1 cellular context compared by ENCODE assay signal in the genomic region with DNA sequence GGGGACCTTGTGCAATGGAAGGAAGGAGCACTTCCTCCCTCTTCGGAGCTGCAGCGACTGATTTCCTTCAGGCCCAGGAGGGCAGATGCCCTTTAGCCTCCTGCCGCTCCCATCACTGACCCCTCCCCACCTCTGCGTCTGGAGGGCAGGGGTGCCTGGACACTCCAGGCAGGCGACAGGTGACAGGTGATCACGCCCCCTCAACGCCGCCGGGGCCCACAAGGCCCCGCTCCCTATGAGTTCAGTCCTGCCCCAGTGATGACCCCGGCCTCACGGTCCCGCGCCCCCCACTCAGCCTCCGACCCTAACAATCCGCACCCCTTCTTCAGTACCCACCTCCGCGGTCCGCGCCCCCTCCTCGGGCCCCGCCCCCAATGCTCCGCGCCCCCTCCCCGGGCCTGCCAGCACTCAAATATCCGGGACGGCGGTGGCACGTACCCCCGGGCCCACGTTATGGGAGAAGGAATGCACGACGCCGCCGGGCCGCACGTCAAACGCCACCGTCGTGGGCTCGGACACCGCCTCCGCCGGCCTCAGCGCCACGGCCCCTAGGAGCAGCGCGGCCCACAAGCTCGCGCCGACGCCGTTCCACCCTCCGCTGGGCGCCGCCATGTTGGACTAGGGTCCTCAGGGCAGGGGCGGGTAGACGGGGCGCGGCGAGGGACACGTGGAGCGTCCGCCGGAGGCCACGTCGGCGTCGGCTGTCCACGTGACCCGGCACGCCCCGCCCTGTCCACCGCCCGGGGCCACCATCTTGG.
TF ChIP-seq lines count a peak whose summit lies in the region.

A gene (minus strand): TSS at position 620 of the 758 bp plus-strand sequence. CDS start 8 bp downstream, at position 612.

TF ChIP-seq in WTC11, 78 proteins besides CTCF, POLR2A, EP300 and RAD21 (continued from another document):
- TF ChIP-seq, protein P1, sequence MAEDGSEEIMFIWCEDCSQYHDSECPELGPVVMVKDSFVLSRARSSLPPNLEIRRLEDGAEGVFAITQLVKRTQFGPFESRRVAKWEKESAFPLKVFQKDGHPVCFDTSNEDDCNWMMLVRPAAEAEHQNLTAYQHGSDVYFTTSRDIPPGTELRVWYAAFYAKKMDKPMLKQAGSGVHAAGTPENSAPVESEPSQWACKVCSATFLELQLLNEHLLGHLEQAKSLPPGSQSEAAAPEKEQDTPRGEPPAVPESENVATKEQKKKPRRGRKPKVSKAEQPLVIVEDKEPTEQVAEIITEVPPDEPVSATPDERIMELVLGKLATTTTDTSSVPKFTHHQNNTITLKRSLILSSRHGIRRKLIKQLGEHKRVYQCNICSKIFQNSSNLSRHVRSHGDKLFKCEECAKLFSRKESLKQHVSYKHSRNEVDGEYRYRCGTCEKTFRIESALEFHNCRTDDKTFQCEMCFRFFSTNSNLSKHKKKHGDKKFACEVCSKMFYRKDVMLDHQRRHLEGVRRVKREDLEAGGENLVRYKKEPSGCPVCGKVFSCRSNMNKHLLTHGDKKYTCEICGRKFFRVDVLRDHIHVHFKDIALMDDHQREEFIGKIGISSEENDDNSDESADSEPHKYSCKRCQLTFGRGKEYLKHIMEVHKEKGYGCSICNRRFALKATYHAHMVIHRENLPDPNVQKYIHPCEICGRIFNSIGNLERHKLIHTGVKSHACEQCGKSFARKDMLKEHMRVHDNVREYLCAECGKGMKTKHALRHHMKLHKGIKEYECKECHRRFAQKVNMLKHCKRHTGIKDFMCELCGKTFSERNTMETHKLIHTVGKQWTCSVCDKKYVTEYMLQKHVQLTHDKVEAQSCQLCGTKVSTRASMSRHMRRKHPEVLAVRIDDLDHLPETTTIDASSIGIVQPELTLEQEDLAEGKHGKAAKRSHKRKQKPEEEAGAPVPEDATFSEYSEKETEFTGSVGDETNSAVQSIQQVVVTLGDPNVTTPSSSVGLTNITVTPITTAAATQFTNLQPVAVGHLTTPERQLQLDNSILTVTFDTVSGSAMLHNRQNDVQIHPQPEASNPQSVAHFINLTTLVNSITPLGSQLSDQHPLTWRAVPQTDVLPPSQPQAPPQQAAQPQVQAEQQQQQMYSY (CRISPR knock-in tag; IDR thresholded peaks at IDR 0.05), result peak; percentile 15; the same call in 1 of the 2 replicates
- TF ChIP-seq ZNF263 (CRISPR knock-in tag; IDR thresholded peaks at IDR 0.05; ENCODE audit: low read depth) (no peak), ZNF416 (CRISPR knock-in tag; IDR thresholded peaks at IDR 0.05) (no peak), FOXK1 (CRISPR knock-in tag; IDR thresholded peaks at IDR 0.05) (peak; percentile 89), HMGA2 (CRISPR knock-in tag; IDR thresholded peaks at IDR 0.05) (no peak), JAZF1 (CRISPR knock-in tag; IDR thresholded peaks at IDR 0.05) (no peak), TP53 (CRISPR knock-in tag; IDR thresholded peaks at IDR 0.05) (peak; percentile 26; the same call in 1 of the 2 replicates), OVOL2 (CRISPR knock-in tag; IDR thresholded peaks at IDR 0.05; ENCODE audit: borderline replicate concordance) (no peak), NFYB (CRISPR knock-in tag; conservative IDR thresholded peaks at IDR 0.05; ENCODE audit: low read depth) (peak; percentile 54; the same call in 1 of the 2 replicates), SP1 (CRISPR knock-in tag; conservative IDR thresholded peaks at IDR 0.05) (peak; percentile 98), TCF7 (CRISPR knock-in tag; IDR thresholded peaks at IDR 0.05; ENCODE audit: low read depth) (0 out of 2 replicates have a peak, but pooled peaks have one; percentile 69), ZNF317 (CRISPR knock-in tag; IDR thresholded peaks at IDR 0.05; ENCODE audit: borderline replicate concordance, low read depth) (no peak), NFATC4 (CRISPR knock-in tag; IDR thresholded peaks at IDR 0.05) (no peak), KAT7 (CRISPR knock-in tag; IDR thresholded peaks at IDR 0.05; ENCODE audit: borderline replicate concordance) (no peak), RELA (CRISPR knock-in tag; IDR thresholded peaks at IDR 0.05; ENCODE audit: borderline replicate concordance) (no peak), CREB1 (CRISPR knock-in tag; IDR thresholded peaks at IDR 0.05) (no peak), IRF2 (CRISPR knock-in tag; IDR thresholded peaks at IDR 0.05; ENCODE audit: borderline replicate concordance, low read depth) (no peak), NFE2L1 (CRISPR knock-in tag; IDR thresholded peaks at IDR 0.05) (peak; percentile 69; the same call in 1 of the 2 replicates), MYBL2 (CRISPR knock-in tag; IDR thresholded peaks at IDR 0.05) (peak; percentile 89), JUN (CRISPR knock-in tag; IDR thresholded peaks at IDR 0.05) (0 out of 2 replicates have a peak, but pooled peaks have one; percentile 33), ZNF219 (CRISPR knock-in tag; IDR thresholded peaks at IDR 0.05; ENCODE audit: borderline replicate concordance) (0 out of 2 replicates have a peak, but pooled peaks have one; percentile 60), TEAD1 (CRISPR knock-in tag; IDR thresholded peaks at IDR 0.05) (peak; percentile 82), ZNF396 (CRISPR knock-in tag; IDR thresholded peaks at IDR 0.05; ENCODE audit: borderline replicate concordance) (no peak)
- TF ChIP-seq, protein P2, sequence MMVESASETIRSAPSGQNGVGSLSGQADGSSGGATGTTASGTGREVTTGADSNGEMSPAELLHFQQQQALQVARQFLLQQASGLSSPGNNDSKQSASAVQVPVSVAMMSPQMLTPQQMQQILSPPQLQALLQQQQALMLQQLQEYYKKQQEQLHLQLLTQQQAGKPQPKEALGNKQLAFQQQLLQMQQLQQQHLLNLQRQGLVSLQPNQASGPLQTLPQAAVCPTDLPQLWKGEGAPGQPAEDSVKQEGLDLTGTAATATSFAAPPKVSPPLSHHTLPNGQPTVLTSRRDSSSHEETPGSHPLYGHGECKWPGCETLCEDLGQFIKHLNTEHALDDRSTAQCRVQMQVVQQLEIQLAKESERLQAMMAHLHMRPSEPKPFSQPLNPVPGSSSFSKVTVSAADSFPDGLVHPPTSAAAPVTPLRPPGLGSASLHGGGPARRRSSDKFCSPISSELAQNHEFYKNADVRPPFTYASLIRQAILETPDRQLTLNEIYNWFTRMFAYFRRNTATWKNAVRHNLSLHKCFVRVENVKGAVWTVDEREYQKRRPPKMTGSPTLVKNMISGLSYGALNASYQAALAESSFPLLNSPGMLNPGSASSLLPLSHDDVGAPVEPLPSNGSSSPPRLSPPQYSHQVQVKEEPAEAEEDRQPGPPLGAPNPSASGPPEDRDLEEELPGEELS (CRISPR knock-in tag; IDR thresholded peaks at IDR 0.05), result peak; percentile 93; the same call in 1 of the 2 replicates
- TF ChIP-seq, protein P3, sequence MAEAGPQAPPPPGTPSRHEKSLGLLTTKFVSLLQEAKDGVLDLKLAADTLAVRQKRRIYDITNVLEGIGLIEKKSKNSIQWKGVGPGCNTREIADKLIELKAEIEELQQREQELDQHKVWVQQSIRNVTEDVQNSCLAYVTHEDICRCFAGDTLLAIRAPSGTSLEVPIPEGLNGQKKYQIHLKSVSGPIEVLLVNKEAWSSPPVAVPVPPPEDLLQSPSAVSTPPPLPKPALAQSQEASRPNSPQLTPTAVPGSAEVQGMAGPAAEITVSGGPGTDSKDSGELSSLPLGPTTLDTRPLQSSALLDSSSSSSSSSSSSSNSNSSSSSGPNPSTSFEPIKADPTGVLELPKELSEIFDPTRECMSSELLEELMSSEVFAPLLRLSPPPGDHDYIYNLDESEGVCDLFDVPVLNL (CRISPR knock-in tag; IDR thresholded peaks at IDR 0.05; ENCODE audit: borderline replicate concordance, low read depth), result no peak; the same call in 1 of the 2 replicates
- TF ChIP-seq, protein P4, sequence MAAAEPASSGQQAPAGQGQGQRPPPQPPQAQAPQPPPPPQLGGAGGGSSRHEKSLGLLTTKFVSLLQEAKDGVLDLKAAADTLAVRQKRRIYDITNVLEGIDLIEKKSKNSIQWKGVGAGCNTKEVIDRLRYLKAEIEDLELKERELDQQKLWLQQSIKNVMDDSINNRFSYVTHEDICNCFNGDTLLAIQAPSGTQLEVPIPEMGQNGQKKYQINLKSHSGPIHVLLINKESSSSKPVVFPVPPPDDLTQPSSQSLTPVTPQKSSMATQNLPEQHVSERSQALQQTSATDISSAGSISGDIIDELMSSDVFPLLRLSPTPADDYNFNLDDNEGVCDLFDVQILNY (CRISPR knock-in tag; IDR thresholded peaks at IDR 0.05), result 0 out of 2 replicates have a peak, but pooled peaks have one; percentile 28
- TF ChIP-seq, protein P5, sequence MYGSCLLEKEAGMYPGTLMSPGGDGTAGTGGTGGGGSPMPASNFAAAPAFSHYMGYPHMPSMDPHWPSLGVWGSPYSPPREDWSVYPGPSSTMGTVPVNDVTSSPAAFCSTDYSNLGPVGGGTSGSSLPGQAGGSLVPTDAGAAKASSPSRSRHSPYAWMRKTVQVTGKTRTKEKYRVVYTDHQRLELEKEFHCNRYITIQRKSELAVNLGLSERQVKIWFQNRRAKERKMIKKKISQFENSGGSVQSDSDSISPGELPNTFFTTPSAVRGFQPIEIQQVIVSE (CRISPR knock-in tag; IDR thresholded peaks at IDR 0.05; ENCODE audit: borderline replicate concordance), result no peak
- TF ChIP-seq, protein P6, sequence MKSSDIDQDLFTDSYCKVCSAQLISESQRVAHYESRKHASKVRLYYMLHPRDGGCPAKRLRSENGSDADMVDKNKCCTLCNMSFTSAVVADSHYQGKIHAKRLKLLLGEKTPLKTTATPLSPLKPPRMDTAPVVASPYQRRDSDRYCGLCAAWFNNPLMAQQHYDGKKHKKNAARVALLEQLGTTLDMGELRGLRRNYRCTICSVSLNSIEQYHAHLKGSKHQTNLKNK (CRISPR knock-in tag; IDR thresholded peaks at IDR 0.05), result no peak
- TF ChIP-seq, protein P7, sequence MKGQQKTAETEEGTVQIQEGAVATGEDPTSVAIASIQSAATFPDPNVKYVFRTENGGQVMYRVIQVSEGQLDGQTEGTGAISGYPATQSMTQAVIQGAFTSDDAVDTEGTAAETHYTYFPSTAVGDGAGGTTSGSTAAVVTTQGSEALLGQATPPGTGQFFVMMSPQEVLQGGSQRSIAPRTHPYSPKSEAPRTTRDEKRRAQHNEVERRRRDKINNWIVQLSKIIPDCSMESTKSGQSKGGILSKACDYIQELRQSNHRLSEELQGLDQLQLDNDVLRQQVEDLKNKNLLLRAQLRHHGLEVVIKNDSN (CRISPR knock-in tag; IDR thresholded peaks at IDR 0.05), result peak; percentile 97
- TF ChIP-seq, protein P8, sequence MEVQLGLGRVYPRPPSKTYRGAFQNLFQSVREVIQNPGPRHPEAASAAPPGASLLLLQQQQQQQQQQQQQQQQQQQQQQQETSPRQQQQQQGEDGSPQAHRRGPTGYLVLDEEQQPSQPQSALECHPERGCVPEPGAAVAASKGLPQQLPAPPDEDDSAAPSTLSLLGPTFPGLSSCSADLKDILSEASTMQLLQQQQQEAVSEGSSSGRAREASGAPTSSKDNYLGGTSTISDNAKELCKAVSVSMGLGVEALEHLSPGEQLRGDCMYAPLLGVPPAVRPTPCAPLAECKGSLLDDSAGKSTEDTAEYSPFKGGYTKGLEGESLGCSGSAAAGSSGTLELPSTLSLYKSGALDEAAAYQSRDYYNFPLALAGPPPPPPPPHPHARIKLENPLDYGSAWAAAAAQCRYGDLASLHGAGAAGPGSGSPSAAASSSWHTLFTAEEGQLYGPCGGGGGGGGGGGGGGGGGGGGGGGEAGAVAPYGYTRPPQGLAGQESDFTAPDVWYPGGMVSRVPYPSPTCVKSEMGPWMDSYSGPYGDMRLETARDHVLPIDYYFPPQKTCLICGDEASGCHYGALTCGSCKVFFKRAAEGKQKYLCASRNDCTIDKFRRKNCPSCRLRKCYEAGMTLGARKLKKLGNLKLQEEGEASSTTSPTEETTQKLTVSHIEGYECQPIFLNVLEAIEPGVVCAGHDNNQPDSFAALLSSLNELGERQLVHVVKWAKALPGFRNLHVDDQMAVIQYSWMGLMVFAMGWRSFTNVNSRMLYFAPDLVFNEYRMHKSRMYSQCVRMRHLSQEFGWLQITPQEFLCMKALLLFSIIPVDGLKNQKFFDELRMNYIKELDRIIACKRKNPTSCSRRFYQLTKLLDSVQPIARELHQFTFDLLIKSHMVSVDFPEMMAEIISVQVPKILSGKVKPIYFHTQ (CRISPR knock-in tag; IDR thresholded peaks at IDR 0.05), result no peak
- TF ChIP-seq, protein P9, sequence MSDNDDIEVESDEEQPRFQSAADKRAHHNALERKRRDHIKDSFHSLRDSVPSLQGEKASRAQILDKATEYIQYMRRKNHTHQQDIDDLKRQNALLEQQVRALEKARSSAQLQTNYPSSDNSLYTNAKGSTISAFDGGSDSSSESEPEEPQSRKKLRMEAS (CRISPR knock-in tag; IDR thresholded peaks at IDR 0.05), result peak; percentile 89
- TF ChIP-seq, protein P10, sequence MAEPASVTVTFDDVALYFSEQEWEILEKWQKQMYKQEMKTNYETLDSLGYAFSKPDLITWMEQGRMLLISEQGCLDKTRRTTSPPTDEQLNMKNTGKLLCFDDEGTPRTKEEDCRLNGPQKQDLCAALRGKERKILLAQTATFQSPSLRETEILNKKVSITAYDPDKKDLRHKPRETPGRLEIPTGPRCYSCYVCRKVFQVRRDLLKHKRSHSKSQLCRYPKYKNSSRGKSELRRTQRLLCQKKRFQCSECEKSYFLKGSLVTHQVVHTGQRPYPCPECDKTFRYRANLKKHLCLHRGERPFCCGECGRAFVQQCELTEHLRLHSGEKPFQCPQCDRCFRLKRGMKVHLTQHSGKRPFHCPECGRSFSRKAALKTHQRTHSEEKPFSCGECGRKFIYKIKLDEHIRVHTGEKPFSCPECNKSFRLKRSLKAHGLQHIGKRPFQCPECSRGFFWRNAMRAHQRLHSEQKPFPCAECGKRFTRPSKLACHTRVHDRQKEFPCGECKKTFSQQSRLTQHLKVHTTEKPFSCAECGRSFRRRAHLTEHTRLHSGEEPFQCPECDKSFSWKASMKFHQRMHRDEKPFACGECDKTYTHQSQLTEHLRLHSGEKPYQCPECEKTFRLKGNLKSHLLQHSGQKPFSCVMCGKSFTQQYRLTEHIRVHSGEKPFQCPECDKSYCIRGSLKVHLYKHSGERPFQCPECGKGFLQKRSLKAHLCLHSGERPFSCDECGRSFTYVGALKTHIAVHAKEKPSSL (CRISPR knock-in tag; conservative IDR thresholded peaks at IDR 0.05), result no peak
- TF ChIP-seq, protein P11, sequence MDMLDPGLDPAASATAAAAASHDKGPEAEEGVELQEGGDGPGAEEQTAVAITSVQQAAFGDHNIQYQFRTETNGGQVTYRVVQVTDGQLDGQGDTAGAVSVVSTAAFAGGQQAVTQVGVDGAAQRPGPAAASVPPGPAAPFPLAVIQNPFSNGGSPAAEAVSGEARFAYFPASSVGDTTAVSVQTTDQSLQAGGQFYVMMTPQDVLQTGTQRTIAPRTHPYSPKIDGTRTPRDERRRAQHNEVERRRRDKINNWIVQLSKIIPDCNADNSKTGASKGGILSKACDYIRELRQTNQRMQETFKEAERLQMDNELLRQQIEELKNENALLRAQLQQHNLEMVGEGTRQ (CRISPR knock-in tag; IDR thresholded peaks at IDR 0.05), result peak; percentile 98
- TF ChIP-seq, protein P12, sequence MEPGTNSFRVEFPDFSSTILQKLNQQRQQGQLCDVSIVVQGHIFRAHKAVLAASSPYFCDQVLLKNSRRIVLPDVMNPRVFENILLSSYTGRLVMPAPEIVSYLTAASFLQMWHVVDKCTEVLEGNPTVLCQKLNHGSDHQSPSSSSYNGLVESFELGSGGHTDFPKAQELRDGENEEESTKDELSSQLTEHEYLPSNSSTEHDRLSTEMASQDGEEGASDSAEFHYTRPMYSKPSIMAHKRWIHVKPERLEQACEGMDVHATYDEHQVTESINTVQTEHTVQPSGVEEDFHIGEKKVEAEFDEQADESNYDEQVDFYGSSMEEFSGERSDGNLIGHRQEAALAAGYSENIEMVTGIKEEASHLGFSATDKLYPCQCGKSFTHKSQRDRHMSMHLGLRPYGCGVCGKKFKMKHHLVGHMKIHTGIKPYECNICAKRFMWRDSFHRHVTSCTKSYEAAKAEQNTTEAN (CRISPR knock-in tag; IDR thresholded peaks at IDR 0.05), result 0 out of 2 replicates have a peak, but pooled peaks have one; percentile 74
